Comparison of ENCODE assay signal across 11 cellular contexts in genomic region chr11:130163346-130164220, GRCh38. TPM values are rescaled to one million over a fixed set of nuclear protein-coding genes. Genes with fewer than 3 reads are reported as not detected.
A peak's percentile ranks its signal among the peaks of the same experiment; 100 is the strongest.
DNase-seq lines count a peak whose midpoint lies in the region; ATAC-seq, FAIRE-seq and TF ChIP-seq lines count a peak whose summit lies in the region.
"Had no signal": no experiment of that assay in that cellular context is flagged by ENCODE, and none has a peak within 500 bp of the region (broad histone marks: within the 10 kb centered on the region; RNA-seq: fewer than 3 reads in every experiment).

No MANE protein-coding gene starts in this region.

- peaks cover 0 to 25% of the 10 kb centered on the region in 2 donors for H3K4me1 ChIP-seq in right atrium auricular region
- peaks cover 56% of the 10 kb centered on the region for H3K4me1 ChIP-seq in keratinocyte (ENCODE audit: control insufficient read depth, extremely low read depth, insufficient read depth, low read length)
- peaks cover 3 to 6% of the 10 kb centered on the region in 2 experiments; a peak in 1 of 4 replicates for H3K4me1 ChIP-seq in SK-N-SH (ENCODE audit: control insufficient read depth in 1 of 2, insufficient read depth in 2 of 2, low read depth in 1 of 2, low read length in 1 of 2)

- H3K36me3 Mint-ChIP-seq in activated CD4-positive, alpha-beta memory T cell treated with anti-CD3 and anti-CD28 coated beads for 36 hours = no peaks in the 10 kb centered on the region

- peaks cover 52% of the 10 kb centered on the region for H3K27me3 Mint-ChIP-seq in activated CD4-positive, alpha-beta memory T cell treated with anti-CD3 and anti-CD28 coated beads for 36 hours

- H3K4me2 ChIP-seq in keratinocyte (ENCODE audit: control insufficient read depth, extremely low read depth, insufficient read depth, low read depth, low read length) (no peak overlapping the region), SK-N-SH (no peak overlapping the region)

- peak; percentile 45 for ATAC-seq in Right ventricle myocardium superior (ENCODE audit: poor library complexity)

- H3K4me3 ChIP-seq in right atrium auricular region (no peak overlapping the region), keratinocyte (ENCODE audit: control insufficient read depth in 2 of 3, extremely low read depth in 1 of 3, insufficient read depth in 2 of 3, low read depth in 1 of 3, low read length in 3 of 3) (no peak overlapping the region), SK-N-SH (ENCODE audit: low read depth in 2 of 2, low read length in 1 of 2) (no peak overlapping the region)

- CTCF ChIA-PET in SK-N-SH (lab: Yijun Ruan, JAX) = interaction anchor here (0.9 to 1.5 kb wide), 4 partner anchors 9 to 92 kb away, joined by 3 to 4 read pairs (median 4); no protein-coding TSS in a partner anchor
- CTCF ChIA-PET in activated CD4-positive, alpha-beta memory T cell treated with anti-CD3 and anti-CD28 coated beads for 36 hours (lab: Charles Lee) = no interaction called here

- intact Hi-C loops in Right ventricle myocardium superior (cut with DNase I) = no loop called here
- intact Hi-C loops in activated CD4-positive, alpha-beta memory T cell treated with anti-CD3 and anti-CD28 coated beads for 36 hours (cut with micrococcal nuclease) = no loop called here

- no peak for TF ChIP-seq EP300 in SK-N-SH (IDR thresholded peaks at IDR 0.05; ENCODE audit: borderline replicate concordance in 1 of 2, low read depth in 1 of 2, low read length in 1 of 2)

- H3K36me3 ChIP-seq in right atrium auricular region (no peaks in the 10 kb centered on the region), keratinocyte (ENCODE audit: control insufficient read depth in 2 of 2, extremely low read depth in 1 of 2, insufficient read depth in 2 of 2, low read length in 2 of 2) (peaks cover 0 to 2% of the 10 kb centered on the region in 2 experiments), SK-N-SH (replicated peaks in 1 of 2; ENCODE audit: control insufficient read depth in 1 of 2, insufficient read depth in 2 of 2, low read length in 1 of 2) (no peaks in the 10 kb centered on the region)

- H3K27ac Mint-ChIP-seq in activated CD4-positive, alpha-beta memory T cell treated with anti-CD3 and anti-CD28 coated beads for 36 hours = no peak overlapping the region
- H3K27ac Mint-ChIP-seq: activated CD4-positive, alpha-beta memory T cell treated with anti-CD3 and anti-CD28 coated beads, Interleukin-2, amount 10 ng/mL, durations not matched to agents 7 days and 5 days had no signal

- H3K9me1 ChIP-seq in keratinocyte (ENCODE audit: control insufficient read depth, extremely low read depth, insufficient read depth, low read length) = peaks cover 10% of the 10 kb centered on the region

- TF ChIP-seq CTCF in right atrium auricular region (IDR thresholded peaks at IDR 0.05) (no peak), keratinocyte (optimal IDR thresholded peaks at IDR 0.05 in 1 of 3, IDR thresholded peaks at IDR 0.05 in 1 of 3, conservative IDR thresholded peaks at IDR 0.05 in 1 of 3; ENCODE audit: extremely low read depth in 1 of 3, insufficient read depth in 2 of 3, low read length in 3 of 3) (peak in 1 of 3 experiments; percentile 17), SK-N-SH (IDR thresholded peaks at IDR 0.05) (no peak)

- H3K9me3 ChIP-seq in right atrium auricular region (no peaks in the 10 kb centered on the region), keratinocyte (ENCODE audit: control insufficient read depth, low read depth, low read length) (no peaks in the 10 kb centered on the region), SK-N-SH (no peaks in the 10 kb centered on the region)

- dilution Hi-C loops in keratinocyte (cut with MboI; ENCODE audit: extremely low pct_ligation_motif_present, low sequenced_read_pairs) = no loop called here

- no peaks in the 10 kb centered on the region for H3F3A ChIP-seq in SK-N-SH (replicated peaks; ENCODE audit: insufficient read depth)

- POLR2A ChIA-PET in SK-N-SH (lab: Yijun Ruan, JAX) = no interaction called here
- POLR2A ChIA-PET in activated CD4-positive, alpha-beta memory T cell treated with anti-CD3 and anti-CD28 coated beads for 36 hours (lab: Charles Lee) = no interaction called here

- H2AFZ ChIP-seq in keratinocyte (ENCODE audit: control insufficient read depth, low read length) (no peak overlapping the region), SK-N-SH (ENCODE audit: low read depth) (no peak overlapping the region)

- H3K9me3 Mint-ChIP-seq in activated CD4-positive, alpha-beta memory T cell treated with anti-CD3 and anti-CD28 coated beads for 36 hours = no peaks in the 10 kb centered on the region
- H3K9me3 Mint-ChIP-seq: activated CD4-positive, alpha-beta memory T cell treated with anti-CD3 and anti-CD28 coated beads, Interleukin-2, amount 10 ng/mL, durations not matched to agents 7 days and 5 days; central memory CD8-positive, alpha-beta T cell had no signal

- H3K9ac ChIP-seq in keratinocyte (ENCODE audit: control insufficient read depth, extremely low read depth, insufficient read depth, low read length) (no peak overlapping the region), SK-N-SH (no peak overlapping the region)

- FAIRE-seq in keratinocyte (lab: Jason Lieb, UNC) = no peak

- DNase-seq in Right ventricle myocardium superior (no peak), right atrium auricular region (ENCODE audit: low spot score) (no peak), SKM-1 treated with dmso at 0.1 percent for 144 hours (lab: John Stamatoyannopoulos, UW; ENCODE audit: unreplicated experiment) (peak; percentile 80), keratinocyte (ENCODE audit: low read depth, low spot score) (no peak), SK-N-SH (no peak), GM03348 (ENCODE audit: low spot score) (no peak), ureter (ENCODE audit: low spot score) (no peak)
- no peak for DNase-seq in activated CD4-positive, alpha-beta memory T cell treated with anti-CD3 and anti-CD28 coated beads for 36 hours
- DNase-seq: activated CD4-positive, alpha-beta memory T cell treated with anti-CD3 and anti-CD28 coated beads, Interleukin-2, amount 10 ng/mL, durations not matched to agents 7 days and 5 days; NCI-H446 treated with DMSO at 0.1 percent for 48 hours had no signal

- H3K27ac ChIP-seq in right atrium auricular region = no peak overlapping the region
- H3K27ac ChIP-seq in keratinocyte (ENCODE audit: control insufficient read depth, insufficient read depth, low read length) = peak overlapping the region; percentile 19
- no peak overlapping the region for H3K27ac ChIP-seq in SK-N-SH (ENCODE audit: low read depth in 2 of 2, low read length in 1 of 2)

- no peak for TF ChIP-seq RAD21 in SK-N-SH (IDR thresholded peaks at IDR 0.05; ENCODE audit: low read length)

- peaks cover 0 to 7% of the 10 kb centered on the region in 2 donors for H3K27me3 ChIP-seq in right atrium auricular region
- H3K27me3 ChIP-seq in keratinocyte (ENCODE audit: control insufficient read depth, extremely low read depth, insufficient read depth, low read length) = peaks cover 7% of the 10 kb centered on the region
- H3K27me3 ChIP-seq in SK-N-SH (ENCODE audit: insufficient read depth) = peaks cover 22% of the 10 kb centered on the region; the same call in 1 of the 2 replicates

- no peak overlapping the region for H3K4me3 Mint-ChIP-seq in activated CD4-positive, alpha-beta memory T cell treated with anti-CD3 and anti-CD28 coated beads for 36 hours
- H3K4me3 Mint-ChIP-seq: activated CD4-positive, alpha-beta memory T cell treated with anti-CD3 and anti-CD28 coated beads, Interleukin-2, amount 10 ng/mL, durations not matched to agents 7 days and 5 days; central memory CD8-positive, alpha-beta T cell had no signal

- 65% methylated on average over 9 of the region's 13 CpGs for WGBS in SK-N-SH (ENCODE audit: low lambda C conversion rate)

- H3K9me2 ChIP-seq in SK-N-SH = no peaks in the 10 kb centered on the region

- H3K79me2 ChIP-seq in keratinocyte (ENCODE audit: control insufficient read depth, insufficient read depth, low read length) = peaks cover 67% of the 10 kb centered on the region
- H3K79me2 ChIP-seq in SK-N-SH (ENCODE audit: insufficient read depth) = no peaks in the 10 kb centered on the region

- H4K20me1 ChIP-seq in keratinocyte (ENCODE audit: control insufficient read depth, extremely low read depth, insufficient read depth, low read length) (peaks cover 16% of the 10 kb centered on the region), SK-N-SH (ENCODE audit: insufficient read depth) (no peaks in the 10 kb centered on the region)

- peaks cover 11% of the 10 kb centered on the region for H3K4me1 Mint-ChIP-seq in activated CD4-positive, alpha-beta memory T cell treated with anti-CD3 and anti-CD28 coated beads for 36 hours (ENCODE audit: low read depth)

TF ChIP-seq in SK-N-SH, 30 proteins besides CTCF, POLR2A, EP300 and RAD21 (continues in another document):
- TF ChIP-seq FOSL2 (IDR thresholded peaks at IDR 0.05; ENCODE audit: borderline replicate concordance, low read depth) = no peak
- TF ChIP-seq USF1 (IDR thresholded peaks at IDR 0.05; ENCODE audit: borderline replicate concordance, low read depth) = no peak
- no peak for TF ChIP-seq NFIC (IDR thresholded peaks at IDR 0.05; ENCODE audit: borderline replicate concordance)
- no peak for TF ChIP-seq RXRA (IDR thresholded peaks at IDR 0.05; ENCODE audit: borderline replicate concordance, low read depth)
- no peak for TF ChIP-seq MEF2A (IDR thresholded peaks at IDR 0.05; ENCODE audit: borderline replicate concordance, low read depth)
- no peak for TF ChIP-seq GATA2 (CRISPR knock-in tag; IDR thresholded peaks at IDR 0.05)

RNA-seq across cellular contexts. Expression of gene ST14, which starts 4.0 kb away (rescaled TPM):
- total RNA-seq in Right ventricle myocardium superior (1.8 TPM), right atrium auricular region (1 to 10 TPM in 1 of 2 donors, under 1 TPM in 1; 0.85 to 6.0 TPM), ureter (103 TPM)
- polyA plus RNA-seq in keratinocyte (45.8 to 74.8 TPM (median 66.2 TPM) in 3 replicates), SK-N-SH (2012; rRNA removed) (not detected in 2 replicates)
- 57.5 TPM for polyA plus RNA-seq in keratinocyte (2011; ENCODE audit: low read depth)
- polyA plus RNA-seq in keratinocyte (2011; cell fraction: cytosol; rRNA removed) = 24.3 and 36.9 TPM in 2 replicates
- 97.9 and 116 TPM in 2 replicates for polyA plus RNA-seq in keratinocyte (2011; cell fraction: nucleus; rRNA removed)
- polyA plus RNA-seq in keratinocyte (2012; ENCODE audit: low replicate concordance) = 66.2 and 72.4 TPM in 2 replicates
- 60.5 to 115 TPM (median 88.8 TPM) in 3 replicates for polyA minus RNA-seq in keratinocyte
- 102 TPM for polyA minus RNA-seq in keratinocyte (2011; cell fraction: cytosol; rRNA and poly(A)+ RNA removed)
- polyA minus RNA-seq in keratinocyte (2011; cell fraction: nucleus; rRNA and poly(A)+ RNA removed) = 130 and 161 TPM in 2 replicates
- 0.01 TPM in 1 of 2 replicates, not detected in the other for polyA plus RNA-seq in SK-N-SH (2012; cell fraction: cytosol; rRNA removed)
- polyA plus RNA-seq in SK-N-SH (2012; cell fraction: nucleus; rRNA removed) = not detected in 2 replicates
- not detected for total RNA-seq in activated CD4-positive, alpha-beta memory T cell treated with anti-CD3 and anti-CD28 coated beads for 36 hours
- total RNA-seq: activated CD4-positive, alpha-beta memory T cell treated with anti-CD3 and anti-CD28 coated beads, Interleukin-2, amount 10 ng/mL, durations not matched to agents 7 days and 5 days had no signal

Comparison
In these comparisons a context has a peak if more than half of its experiments do, and no peak if none do; other contexts are left out.
1. RNA of gene ST14, which starts 4.0 kb away (total RNA-seq): 103 TPM in ureter (single experiment); 0.85 to 6.0 TPM in right atrium auricular region, 1.8 TPM in Right ventricle myocardium superior (single experiment) and not detected in activated CD4-positive, alpha-beta memory T cell treated with anti-CD3 and anti-CD28 coated beads for 36 hours; every median in the first group is over 10 times any median in the second.